Comparison of ENCODE assay signal across 11 cellular contexts in genomic region chr14:31326111-31326510, GRCh38.
DNase-seq lines count a peak whose midpoint lies in the region; ATAC-seq and TF ChIP-seq lines count a peak whose summit lies in the region.
"Had no signal": no experiment of that assay in that cellular context is flagged by ENCODE, and none has a peak within 500 bp of the region (broad histone marks: within the 10 kb centered on the region; RNA-seq: fewer than 3 reads in every experiment).

No MANE protein-coding gene starts in this region.

- peaks cover 6% of the 10 kb centered on the region for H3K9me3 ChIP-seq in effector memory CD4-positive, alpha-beta T cell (ENCODE audit: control insufficient read depth, low read length)

- H3K27ac ChIP-seq in effector memory CD4-positive, alpha-beta T cell (ENCODE audit: insufficient read depth, low read length, poor library complexity, severe bottlenecking): no peak overlapping the region
- H3K27ac ChIP-seq: C4-2B had no signal

- H3K27me3 ChIP-seq in effector memory CD4-positive, alpha-beta T cell (replicated peaks; ENCODE audit: control insufficient read depth, insufficient read depth, low read length, poor library complexity, severe bottlenecking): no peaks in the 10 kb centered on the region

- no peak overlapping the region for H3K4me3 Mint-ChIP-seq in activated naive CD4-positive, alpha-beta T cell treated with anti-CD3 and anti-CD28 coated beads for 36 hours
- no peak overlapping the region for H3K4me3 Mint-ChIP-seq in activated naive CD4-positive, alpha-beta T cell treated with anti-CD3 and anti-CD28 coated beads, Interleukin-2, amount 10 ng/mL, durations not matched to agents 7 days and 5 days

- H3K27me3 Mint-ChIP-seq in activated naive CD4-positive, alpha-beta T cell treated with anti-CD3 and anti-CD28 coated beads for 36 hours (ENCODE audit: low read depth): no peaks in the 10 kb centered on the region
- H3K27me3 Mint-ChIP-seq in activated naive CD4-positive, alpha-beta T cell treated with anti-CD3 and anti-CD28 coated beads, Interleukin-2, amount 10 ng/mL, durations not matched to agents 7 days and 5 days: no peaks in the 10 kb centered on the region

- H3K27ac Mint-ChIP-seq in activated naive CD4-positive, alpha-beta T cell treated with anti-CD3 and anti-CD28 coated beads for 36 hours: no peak overlapping the region
- no peak overlapping the region for H3K27ac Mint-ChIP-seq in activated naive CD4-positive, alpha-beta T cell treated with anti-CD3 and anti-CD28 coated beads, Interleukin-2, amount 10 ng/mL, durations not matched to agents 7 days and 5 days

- H3K4me1 ChIP-seq in effector memory CD4-positive, alpha-beta T cell (ENCODE audit: control insufficient read depth, insufficient read depth, low read length, poor library complexity, severe bottlenecking): no peaks in the 10 kb centered on the region

- CTCF ChIA-PET in activated naive CD4-positive, alpha-beta T cell treated with anti-CD3 and anti-CD28 coated beads for 36 hours (lab: Charles Lee): interaction anchor here (1.2 kb wide), 1 partner anchor 247 kb away, joined by 3 read pairs; no protein-coding TSS in a partner anchor
- CTCF ChIA-PET in activated naive CD4-positive, alpha-beta T cell treated with anti-CD3 and anti-CD28 coated beads, Interleukin-2, amount 10 ng/mL, durations not matched to agents 7 days and 5 days (lab: Charles Lee): interaction anchor here (1.2 kb wide), 1 partner anchor 118 kb away, joined by 3 read pairs; the partner anchor contains the start of gene HECTD1

- peaks cover 8% of the 10 kb centered on the region for H3K36me3 Mint-ChIP-seq in activated naive CD4-positive, alpha-beta T cell treated with anti-CD3 and anti-CD28 coated beads for 36 hours (ENCODE audit: low read depth)
- peaks cover 1% of the 10 kb centered on the region for H3K36me3 Mint-ChIP-seq in activated naive CD4-positive, alpha-beta T cell treated with anti-CD3 and anti-CD28 coated beads, Interleukin-2, amount 10 ng/mL, durations not matched to agents 7 days and 5 days

- no peak overlapping the region for H3K4me3 ChIP-seq in epithelial cell of esophagus (ENCODE audit: low read length)
- H3K4me3 ChIP-seq in effector memory CD4-positive, alpha-beta T cell (ENCODE audit: insufficient read depth, low read depth, low read length, poor library complexity, severe bottlenecking): no peak overlapping the region

- peaks cover 7% of the 10 kb centered on the region for H3K9me3 Mint-ChIP-seq in activated naive CD4-positive, alpha-beta T cell treated with anti-CD3 and anti-CD28 coated beads for 36 hours
- H3K9me3 Mint-ChIP-seq in activated naive CD4-positive, alpha-beta T cell treated with anti-CD3 and anti-CD28 coated beads, Interleukin-2, amount 10 ng/mL, durations not matched to agents 7 days and 5 days: peaks cover 10% of the 10 kb centered on the region

- TF ChIP-seq CTCF in epithelial cell of esophagus (IDR thresholded peaks at IDR 0.05; ENCODE audit: insufficient read depth, low read depth, low read length, missing control alignments): peak; percentile 17

- DNase-seq in activated naive CD4-positive, alpha-beta T cell treated with anti-CD3 and anti-CD28 coated beads for 36 hours: peak; percentile 13
- no peak for DNase-seq in activated naive CD4-positive, alpha-beta T cell treated with anti-CD3 and anti-CD28 coated beads, Interleukin-2, amount 10 ng/mL, durations not matched to agents 7 days and 5 days
- peak; percentile 62 for DNase-seq in OCI-M1 (lab: John Stamatoyannopoulos, UW)
- peak; percentile 37 for DNase-seq in epithelial cell of esophagus (ENCODE audit: low read depth)
- DNase-seq in stromal cell of bone marrow (ENCODE audit: low read depth): peak; percentile 37
- no peak for DNase-seq in effector memory CD4-positive, alpha-beta T cell
- no peak for DNase-seq in NCI-H82 (lab: John Stamatoyannopoulos, UW)
- DNase-seq: left ventricle myocardium superior, NCI-H2227 treated with DMSO at 0.1 percent for 48 hours had no signal

- no peaks in the 10 kb centered on the region for H3K36me3 ChIP-seq in effector memory CD4-positive, alpha-beta T cell (ENCODE audit: control insufficient read depth, insufficient read depth, low read length)

- ATAC-seq in GM21737 (IDR thresholded peaks at IDR 0.05; ENCODE audit: unreplicated experiment): no peak
- ATAC-seq: left ventricle myocardium superior had no signal

- no peaks in the 10 kb centered on the region for H3K4me1 Mint-ChIP-seq in activated naive CD4-positive, alpha-beta T cell treated with anti-CD3 and anti-CD28 coated beads for 36 hours (ENCODE audit: low read depth)
- H3K4me1 Mint-ChIP-seq in activated naive CD4-positive, alpha-beta T cell treated with anti-CD3 and anti-CD28 coated beads, Interleukin-2, amount 10 ng/mL, durations not matched to agents 7 days and 5 days: no peaks in the 10 kb centered on the region

- intact Hi-C loops in activated naive CD4-positive, alpha-beta T cell treated with anti-CD3 and anti-CD28 coated beads for 36 hours (cut with micrococcal nuclease): no loop called here

Comparison
In these comparisons a context has a peak if more than half of its experiments do, and no peak if none do; other contexts are left out.
1. DNase-seq: peak in activated naive CD4-positive, alpha-beta T cell treated with anti-CD3 and anti-CD28 coated beads for 36 hours (single experiment), OCI-M1 (single experiment), epithelial cell of esophagus (single experiment) and stromal cell of bone marrow (single experiment); none in activated naive CD4-positive, alpha-beta T cell treated with anti-CD3 and anti-CD28 coated beads, Interleukin-2, amount 10 ng/mL, durations not matched to agents 7 days and 5 days (single experiment), effector memory CD4-positive, alpha-beta T cell (0 of 3) and NCI-H82 (single experiment).